In the genomic region with DNA sequence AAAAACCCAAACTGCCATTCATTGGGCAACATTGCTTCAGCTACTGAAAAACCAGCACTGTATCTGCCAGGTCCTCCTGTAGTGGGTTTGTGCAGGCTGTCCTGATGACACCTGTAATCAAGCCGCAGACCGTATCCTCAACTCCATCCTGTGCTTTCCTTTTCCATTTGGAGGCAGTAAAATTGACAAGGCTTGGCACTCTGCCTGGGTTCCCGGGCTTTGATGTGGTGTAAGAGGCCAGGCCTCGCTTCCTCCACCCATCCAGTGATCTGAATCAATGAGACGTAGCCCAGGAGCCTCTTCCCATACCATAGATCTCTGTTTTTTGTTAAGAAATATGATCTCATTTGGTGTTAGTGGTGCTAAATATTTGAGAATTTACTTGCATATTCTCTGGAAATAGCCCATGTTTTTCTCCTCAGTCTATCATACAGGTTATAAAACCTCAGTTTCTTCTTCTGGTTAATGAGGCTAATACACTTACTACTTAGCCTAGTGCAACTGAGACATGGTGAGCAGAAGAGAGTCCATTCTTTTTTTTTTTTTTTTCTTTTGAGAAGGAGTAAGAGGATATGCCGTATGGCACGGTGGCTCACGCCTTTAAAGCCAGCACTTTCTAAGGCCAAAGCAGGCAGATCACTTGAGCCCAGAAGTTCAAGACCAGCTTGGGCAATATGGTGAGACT, we compare ENCODE assay signal across 11 cellular contexts. TPM values are rescaled to one million over a fixed set of nuclear protein-coding genes. Genes with fewer than 3 reads are reported as not detected.
DNase-seq lines count a peak whose midpoint lies in the region; TF ChIP-seq lines count a peak whose summit lies in the region.
"Had no signal": no experiment of that assay in that cellular context is flagged by ENCODE, and none has a peak within 500 bp of the region (broad histone marks: within the 10 kb centered on the region; RNA-seq: fewer than 3 reads in every experiment).

No MANE protein-coding gene starts in this region.

- 53 to 64% (median 59%) methylated on average over 8 of the region's 8 CpGs for whole genome bisulfite sequencing in stomach, 5 donors
- 53 to 60% (median 54%) methylated on average over 8 of the region's 8 CpGs for WGBS in ovary, 3 donors

- H3K4me1 Mint-ChIP-seq in activated T-cell treated with anti-CD3 and anti-CD28 coated beads, Interleukin-2, amount 50 U/mL, for 24 hours (ENCODE audit: low read depth): no peaks in the 10 kb centered on the region

- no peak overlapping the region for H3K27ac Mint-ChIP-seq in activated T-cell treated with anti-CD3 and anti-CD28 coated beads, Interleukin-2, amount 50 U/mL, for 24 hours

- no peaks in the 10 kb centered on the region for H3K9me3 ChIP-seq in stomach
- H3K9me3 ChIP-seq in ovary: no peaks in the 10 kb centered on the region
- H3K9me3 ChIP-seq: thyroid gland had no signal

- H3K27me3 ChIP-seq in stomach (no peaks in the 10 kb centered on the region), ovary (no peaks in the 10 kb centered on the region)
- H3K27me3 ChIP-seq: thyroid gland had no signal

- H3K27me3 Mint-ChIP-seq in activated T-cell treated with anti-CD3 and anti-CD28 coated beads, Interleukin-2, amount 50 U/mL, for 24 hours: peaks cover 2% of the 10 kb centered on the region

- H3K36me3 Mint-ChIP-seq in activated T-cell treated with anti-CD3 and anti-CD28 coated beads, Interleukin-2, amount 50 U/mL, for 24 hours (ENCODE audit: low read depth): no peaks in the 10 kb centered on the region

- intact Hi-C loops in stomach (cut with DNase I; ENCODE audit: low total_unique reads): no loop called here
- intact Hi-C loops in posterior vena cava (cut with DNase I): no loop called here
- intact Hi-C loops in ovary (cut with DNase I): loop anchor here in 1 of 4 donors (5.0 kb wide), 1 partner anchor 309 kb away; no protein-coding TSS in a partner anchor

- TF ChIP-seq EP300 in stomach (IDR thresholded peaks at IDR 0.05): no peak
- TF ChIP-seq EP300 in ovary (IDR thresholded peaks at IDR 0.05): no peak

- H3K9me3 Mint-ChIP-seq in activated T-cell treated with anti-CD3 and anti-CD28 coated beads, Interleukin-2, amount 50 U/mL, for 24 hours: no peaks in the 10 kb centered on the region

- no peak overlapping the region for H3K27ac ChIP-seq in stomach
- H3K27ac ChIP-seq in ovary: no peak overlapping the region
- H3K27ac ChIP-seq: thyroid gland had no signal

- TF ChIP-seq CTCF in stomach (IDR thresholded peaks at IDR 0.05) (no peak), ovary (IDR thresholded peaks at IDR 0.05) (no peak)

- no peak for TF ChIP-seq POLR2A in stomach (IDR thresholded peaks at IDR 0.05)
- no peak for TF ChIP-seq POLR2A in ovary (IDR thresholded peaks at IDR 0.05)

- DNase-seq in NCI-H146 (lab: John Stamatoyannopoulos, UW): peak; percentile 5
- no peak for DNase-seq in NCI-H146 treated with DMSO at 0.1 percent for 48 hours (lab: John Stamatoyannopoulos, UW; ENCODE audit: unreplicated experiment)
- peak; percentile 42 for DNase-seq in NCI-H510A (lab: John Stamatoyannopoulos, UW)
- DNase-seq in dermis microvascular lymphatic vessel endothelial cell (ENCODE audit: low read depth in 2 of 2): peak; percentile 15 to 54
- DNase-seq in stomach: peak; percentile 54
- no peak for DNase-seq in activated T-cell treated with anti-CD3 and anti-CD28 coated beads, Interleukin-2, amount 50 U/mL, for 24 hours
- no peak for DNase-seq in posterior vena cava (ENCODE audit: low spot score)
- no peak for DNase-seq in ovary
- DNase-seq: activated T-cell treated with anti-CD3 and anti-CD28 coated beads, Interleukin-2, amount 50 U/mL, for 48 hours; NCI-H2227 treated with DMSO at 0.1 percent for 48 hours; thyroid gland had no signal

- peaks cover 0 to 3% (median 0%) of the 10 kb centered on the region in 4 donors for H3K36me3 ChIP-seq in stomach
- H3K36me3 ChIP-seq in ovary: no peaks in the 10 kb centered on the region
- H3K36me3 ChIP-seq: thyroid gland had no signal

- H3K4me1 ChIP-seq in stomach (no peaks in the 10 kb centered on the region), ovary (ENCODE audit: insufficient read depth) (no peaks in the 10 kb centered on the region)
- H3K4me1 ChIP-seq: thyroid gland had no signal

- no peak overlapping the region for H3K4me3 ChIP-seq in stomach
- H3K4me3 ChIP-seq in ovary: no peak overlapping the region
- H3K4me3 ChIP-seq: thyroid gland had no signal

- H3K4me3 Mint-ChIP-seq in activated T-cell treated with anti-CD3 and anti-CD28 coated beads, Interleukin-2, amount 50 U/mL, for 24 hours: no peak overlapping the region

RNA-seq across cellular contexts. Expression of a gene that starts 34.8 kb away (rescaled TPM):
- 6.9 and 7.1 TPM in 2 replicates for total RNA-seq in dermis microvascular lymphatic vessel endothelial cell
- total RNA-seq in stomach: 10 to 100 TPM in 1 of 5 donors, 1 to 10 TPM in 4; 1.2 to 10.3 (median 4.1) TPM
- 1 to 10 TPM in 1 of 3 donors, under 1 TPM in 2; 0.46 to 1.6 (median 0.81) TPM for polyA plus RNA-seq in stomach
- total RNA-seq in posterior vena cava: 1 to 10 TPM; 5.8 to 8.1 TPM
- total RNA-seq in ovary: 1 to 10 TPM; 2.4 to 6.0 (median 5.1) TPM
- polyA plus RNA-seq in ovary: 1 to 10 TPM; 2.9 to 5.5 TPM

RNA-seq across cellular contexts. Expression of a gene that starts 47.0 kb away (rescaled TPM):
- total RNA-seq in dermis microvascular lymphatic vessel endothelial cell: 9.0 and 9.9 TPM in 2 replicates
- 10 to 100 TPM in 4 of 5 donors, 1 to 10 TPM in 1; 2.9 to 29.6 (median 18.7) TPM for total RNA-seq in stomach
- polyA plus RNA-seq in stomach: 10 to 100 TPM; 10.2 to 20.4 (median 12.8) TPM
- 1 to 10 TPM; 7.4 to 8.4 TPM for total RNA-seq in posterior vena cava
- 10 to 100 TPM in 6 of 7 donors, 1 to 10 TPM in 1; 8.9 to 16.5 (median 14.3) TPM for total RNA-seq in ovary
- polyA plus RNA-seq in ovary: 10 to 100 TPM; 11.4 to 23.6 TPM

Comparison
In these comparisons a context has a peak if more than half of its experiments do, and no peak if none do; other contexts are left out.
1. DNase-seq: peak in NCI-H146 (single experiment), NCI-H510A (single experiment), dermis microvascular lymphatic vessel endothelial cell (2 of 2) and stomach (single experiment); none in NCI-H146 treated with DMSO at 0.1 percent for 48 hours (single experiment), activated T-cell treated with anti-CD3 and anti-CD28 coated beads, Interleukin-2, amount 50 U/mL, for 24 hours (single experiment), posterior vena cava (single experiment) and ovary (0 of 5).